ENCODE assay signal across 18 cellular contexts in the genomic region with DNA sequence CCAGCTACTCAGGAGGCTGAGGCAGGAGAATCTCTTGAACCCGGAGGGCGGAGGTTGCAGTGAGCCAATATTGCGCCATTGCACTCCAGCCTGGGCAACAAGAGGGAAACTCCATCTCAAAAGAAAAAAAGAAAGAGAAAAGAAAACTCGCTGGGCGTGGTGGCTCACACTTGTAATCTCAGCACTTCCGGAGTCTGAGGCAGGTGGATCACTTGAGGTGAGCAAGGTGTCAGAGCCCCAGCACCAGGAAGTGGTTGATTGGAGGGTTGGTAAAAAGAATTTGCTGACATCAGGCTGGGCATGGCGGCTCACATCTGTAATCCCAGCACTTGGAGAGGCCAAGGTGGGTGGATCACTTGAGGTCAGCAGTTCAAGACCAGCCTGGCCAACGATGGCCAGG. TPM values are rescaled to one million over a fixed set of nuclear protein-coding genes. Genes with fewer than 3 reads are reported as not detected.
A peak's percentile ranks its signal among the peaks of the same experiment; 100 is the strongest.
DNase-seq lines count a peak whose midpoint lies in the region; ATAC-seq and TF ChIP-seq lines count a peak whose summit lies in the region.
"Not testable (repeated sequence)": the region's sequence is repeated elsewhere in the genome, so short reads cannot be mapped to it uniquely, and the experiment has no call there.
"Had no signal": no experiment of that assay in that cellular context is flagged by ENCODE, and none has a peak within 500 bp of the region (broad histone marks: within the 10 kb centered on the region; RNA-seq: fewer than 3 reads in every experiment).

No MANE protein-coding gene starts in this region.

- intact Hi-C loops in CD4-positive, alpha-beta T cell (cut with DNase I, micrococcal nuclease) = loop anchor here (5.0 to 10.0 kb wide), 4 partner anchors 36 to 466 kb away; no protein-coding TSS in a partner anchor
- intact Hi-C loops in activated CD4-positive, alpha-beta T cell treated with anti-CD3 and anti-CD28 coated beads, Interleukin-2, amount 10 ng/mL, durations not matched to agents 24 days and 14 days (cut with micrococcal nuclease); lower lobe of right lung (cut with DNase I): not testable (repeated sequence)

- peak; percentile 35 to 73 (median 46) for DNase-seq in CD4-positive, alpha-beta T cell
- peak; percentile 53 for DNase-seq in T follicular helper cell (ENCODE audit: low read depth)
- DNase-seq in activated CD4-positive, alpha-beta T cell treated with anti-CD3 and anti-CD28 coated beads, Interleukin-2, amount 10 ng/mL, durations not matched to agents 24 days and 14 days = peak; percentile 71
- DNase-seq in activated T-cell treated with anti-CD3 and anti-CD28 coated beads, Interleukin-2, amount 50 U/mL, for 1 hour = peak; percentile 59
- DNase-seq in activated gamma-delta T cell treated with anti-CD3 and anti-CD28 coated beads, Interleukin-2, amount 50 U/mL, for 16 hours (ENCODE audit: low read depth) = peak; percentile 24
- DNase-seq in central memory CD8-positive, alpha-beta T cell (ENCODE audit: low spot score in 2 of 2) = peak; percentile 26 to 72
- DNase-seq in lower lobe of right lung = not testable (repeated sequence)
- DNase-seq in stimulated activated CD8-positive, alpha-beta memory T cell treated with anti-CD3 and anti-CD28 coated beads, Interleukin-15, amount 100 ng/mL, for 4 hours (ENCODE audit: low read depth in 2 of 2) = peak; percentile 3 to 9

- not testable (repeated sequence) for H3K27me3 ChIP-seq in CD4-positive, alpha-beta T cell (ENCODE audit: control insufficient read depth, insufficient read depth, low read length); lower lobe of right lung (ENCODE audit: low read depth)

- H3K9me3 Mint-ChIP-seq in CD4-positive, alpha-beta T cell; activated CD4-positive, alpha-beta T cell treated with anti-CD3 and anti-CD28 coated beads, Interleukin-2, amount 10 ng/mL, durations not matched to agents 24 days and 14 days; central memory CD8-positive, alpha-beta T cell: not testable (repeated sequence)

- H3K4me1 Mint-ChIP-seq in CD4-positive, alpha-beta T cell (ENCODE audit: low read depth) = peaks cover 24% of the 10 kb centered on the region
- H3K4me1 Mint-ChIP-seq in activated CD4-positive, alpha-beta T cell treated with anti-CD3 and anti-CD28 coated beads, Interleukin-2, amount 10 ng/mL, durations not matched to agents 24 days and 14 days = not testable (repeated sequence)
- peaks cover 18% of the 10 kb centered on the region for H3K4me1 Mint-ChIP-seq in central memory CD8-positive, alpha-beta T cell

- not testable (repeated sequence) for H3K36me3 ChIP-seq in lower lobe of right lung

- peak; percentile 94 for ATAC-seq in CD4-positive, alpha-beta T cell (ENCODE audit: poor library complexity)
- ATAC-seq in central memory CD8-positive, alpha-beta T cell (replicated peaks; ENCODE audit: extremely low read depth, poor library complexity, severe bottlenecking) = peak; percentile 98
- ATAC-seq in lower lobe of right lung = peak; percentile 48 to 61

- not testable (repeated sequence) for TF ChIP-seq CTCF in CD4-positive, alpha-beta T cell (IDR thresholded peaks at IDR 0.05); lower lobe of right lung (IDR thresholded peaks at IDR 0.05)

- H3K4me3 ChIP-seq in lower lobe of right lung = not testable (repeated sequence)

- not testable (repeated sequence) for H3K4me1 ChIP-seq in lower lobe of right lung

- H3K9me3 ChIP-seq in CD4-positive, alpha-beta T cell (ENCODE audit: control insufficient read depth, low read length); lower lobe of right lung: not testable (repeated sequence)

- peak overlapping the region; percentile 61 for H3K27ac ChIP-seq in CD4-positive, alpha-beta T cell (ENCODE audit: low read depth, low read length)
- H3K27ac ChIP-seq in lower lobe of right lung = not testable (repeated sequence)

- POLR2A ChIA-PET in CD4-positive, alpha-beta T cell (lab: Charles Lee) = not testable (repeated sequence)

- peak overlapping the region; percentile 89 for H3K27ac Mint-ChIP-seq in CD4-positive, alpha-beta T cell
- H3K27ac Mint-ChIP-seq in activated CD4-positive, alpha-beta T cell treated with anti-CD3 and anti-CD28 coated beads, Interleukin-2, amount 10 ng/mL, durations not matched to agents 24 days and 14 days = not testable (repeated sequence)
- peak overlapping the region; percentile 93 for H3K27ac Mint-ChIP-seq in central memory CD8-positive, alpha-beta T cell (ENCODE audit: low read depth)

- peak overlapping the region; percentile 16 for H3K4me3 Mint-ChIP-seq in CD4-positive, alpha-beta T cell
- not testable (repeated sequence) for H3K4me3 Mint-ChIP-seq in activated CD4-positive, alpha-beta T cell treated with anti-CD3 and anti-CD28 coated beads, Interleukin-2, amount 10 ng/mL, durations not matched to agents 24 days and 14 days
- H3K4me3 Mint-ChIP-seq in central memory CD8-positive, alpha-beta T cell = peak overlapping the region; percentile 54

- H3K27me3 Mint-ChIP-seq in CD4-positive, alpha-beta T cell; activated CD4-positive, alpha-beta T cell treated with anti-CD3 and anti-CD28 coated beads, Interleukin-2, amount 10 ng/mL, durations not matched to agents 24 days and 14 days; central memory CD8-positive, alpha-beta T cell: not testable (repeated sequence)

- H3K36me3 Mint-ChIP-seq in CD4-positive, alpha-beta T cell (ENCODE audit: low read depth) = peaks cover 38% of the 10 kb centered on the region
- not testable (repeated sequence) for H3K36me3 Mint-ChIP-seq in activated CD4-positive, alpha-beta T cell treated with anti-CD3 and anti-CD28 coated beads, Interleukin-2, amount 10 ng/mL, durations not matched to agents 24 days and 14 days (ENCODE audit: low read depth); central memory CD8-positive, alpha-beta T cell (ENCODE audit: insufficient read depth)

- CTCF ChIA-PET in CD4-positive, alpha-beta T cell (lab: Charles Lee) = interaction anchor here (0.6 kb wide), 2 partner anchors 207 to 475 kb away, joined by 3 read pairs; no protein-coding TSS in a partner anchor

RNA-seq across cellular contexts. Expression of gene OCM, which starts 22.1 kb away (rescaled TPM):
- total RNA-seq in CD4-positive, alpha-beta T cell = 1 to 10 TPM; 3.4 to 5.5 TPM
- not detected in 2 replicates for total RNA-seq in activated CD4-positive, alpha-beta T cell treated with anti-CD3 and anti-CD28 coated beads, Interleukin-2, amount 10 ng/mL, durations not matched to agents 24 days and 14 days
- not detected for total RNA-seq in lower lobe of right lung
- total RNA-seq: esophagus muscularis mucosa, foreskin keratinocyte, GM12878, H7, heart left ventricle, lung microvascular endothelial cell, mucosa of gallbladder, neural crest cell, pancreas, SJCRH30 had no signal

RNA-seq across cellular contexts. Expression of gene CCZ1, which starts 40.0 kb away (rescaled TPM):
- total RNA-seq in CD4-positive, alpha-beta T cell = 10 to 100 TPM; 76.2 to 80.4 TPM
- total RNA-seq in activated CD4-positive, alpha-beta T cell treated with anti-CD3 and anti-CD28 coated beads, Interleukin-2, amount 10 ng/mL, durations not matched to agents 24 days and 14 days = 108 and 124 TPM in 2 replicates
- total RNA-seq in lower lobe of right lung = 56.8 TPM
